Comparison of ENCODE assay signal across 8 cellular contexts in the genomic region with DNA sequence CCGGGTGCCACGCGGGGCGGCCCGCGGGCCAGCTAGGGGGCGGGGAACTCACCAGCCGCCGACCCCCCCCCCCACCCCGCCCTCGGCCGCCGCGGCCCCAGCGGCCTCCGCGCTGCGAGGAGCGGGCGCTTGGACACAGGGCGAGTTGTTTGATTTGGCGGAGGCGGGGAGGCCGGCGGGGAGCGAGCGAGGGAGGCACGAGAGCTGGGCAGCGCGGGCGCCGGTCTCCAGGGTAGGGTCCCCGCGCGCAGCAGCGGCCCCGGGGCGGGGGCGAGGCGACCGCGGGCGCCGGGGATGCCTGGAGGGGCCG.
DNase-seq lines count a peak whose midpoint lies in the region; ATAC-seq, FAIRE-seq and TF ChIP-seq lines count a peak whose summit lies in the region.

No MANE protein-coding gene starts in this region.

- no peaks in the 10 kb centered on the region for H3K36me3 ChIP-seq in GM12878 (ENCODE audit: control insufficient read depth in 2 of 2, insufficient read depth in 2 of 2, low read length in 1 of 2)
- no peaks in the 10 kb centered on the region for H3K36me3 ChIP-seq in liver (ENCODE audit: control insufficient read depth in 4 of 4, insufficient read depth in 3 of 4, low read depth in 1 of 4, low read length in 3 of 4)

- peak overlapping the region; percentile 36 for H2AFZ ChIP-seq in GM12878 (ENCODE audit: control insufficient read depth, low read depth, low read length)

- CTCF ChIA-PET in GM12878 (lab: Yijun Ruan, JAX) = interaction anchor here (1.2 kb wide), 1 partner anchor 64 kb away, joined by 3 read pairs; no protein-coding TSS in a partner anchor

- TF ChIP-seq RAD21 in GM12878 (IDR thresholded peaks at IDR 0.05; ENCODE audit: insufficient read depth, low read depth, low read length) = no peak
- TF ChIP-seq RAD21 in liver (IDR thresholded peaks at IDR 0.05) = no peak

- in situ Hi-C loops in GM12878 (cut with MboI) = no loop called here

- BruUV-seq in GM12878 (replicated peaks; lab: Mats Ljungman, UMichigan) = no TSS peak

- TF ChIP-seq EP300 in GM12878 (IDR thresholded peaks at IDR 0.05; ENCODE audit: borderline replicate concordance in 1 of 2, control insufficient read depth in 1 of 2, low read depth in 2 of 2, low read length in 2 of 2) = no peak

- WGBS in GM12878 (ENCODE audit: insufficient coverage, insufficient replicate concordance, low lambda C conversion rate, missing lambda C conversion rate) = 1% methylated on average over 18 of the region's 45 CpGs
- WGBS in liver = 1% methylated on average over 45 of the region's 45 CpGs

- H3K27ac ChIP-seq in GM12878 (ENCODE audit: control insufficient read depth, insufficient read depth) (peak overlapping the region; percentile 41), liver (ENCODE audit: low read depth in 1 of 2, low read length in 2 of 2) (peak overlapping the region; percentile 84 to 85)

- RAD21 ChIA-PET in GM12878 (lab: Charles Lee; ENCODE audit: unreplicated experiment) = interaction anchor here (0.8 to 5.2 kb wide), 4 partner anchors 8 to 25 kb away, joined by 4 to 37 read pairs (median 6); no protein-coding TSS in a partner anchor

- TF ChIP-seq POLR2A in GM12878 (IDR thresholded peaks at IDR 0.05; ENCODE audit: low read depth, low read length) = no peak

- peaks cover 8% of the 10 kb centered on the region for H3K4me1 ChIP-seq in GM12878 (ENCODE audit: control insufficient read depth, insufficient read depth, low read length)
- peaks cover 2 to 13% (median 5%) of the 10 kb centered on the region in 4 donors for H3K4me1 ChIP-seq in liver (ENCODE audit: control insufficient read depth in 4 of 4, insufficient read depth in 4 of 4, low read length in 3 of 4)

- SMC1A ChIA-PET in GM12878 (lab: Charles Lee; ENCODE audit: uncharacterized antibody, unreplicated experiment) = interaction anchor here (0.7 to 1.2 kb wide), 3 partner anchors 63 to 888 kb away, joined by 3 read pairs; no protein-coding TSS in a partner anchor

- H3K4me2 ChIP-seq in GM12878 (ENCODE audit: control insufficient read depth, insufficient read depth) = peak overlapping the region; percentile 69

- ATAC-seq in HG02973 (IDR thresholded peaks at IDR 0.05; ENCODE audit: unreplicated experiment) = peak; percentile 29
- ATAC-seq in GM12878 = peak; percentile 52
- ATAC-seq in GM18870 (IDR thresholded peaks at IDR 0.05; ENCODE audit: unreplicated experiment) = no peak

- H3K9me3 ChIP-seq in GM12878 (replicated peaks; ENCODE audit: control insufficient read depth, insufficient read depth, low read length) (no peaks in the 10 kb centered on the region; the same call in 2 of the 3 replicates), liver (ENCODE audit: control insufficient read depth in 4 of 4, low read length in 3 of 4) (no peaks in the 10 kb centered on the region)

- peak overlapping the region; percentile 40; the same call in 1 of the 2 replicates for H3K4me3 ChIP-seq in GM12878
- peak overlapping the region in 2 of 3 donors; percentile 69 to 74 for H3K4me3 ChIP-seq in liver (ENCODE audit: low read depth in 1 of 3, low read length in 3 of 3)

- DNase-seq in NCI-H2227 (lab: John Stamatoyannopoulos, UW; ENCODE audit: unreplicated experiment) = peak; percentile 38
- DNase-seq in NCI-H2227 treated with DMSO at 0.1 percent for 48 hours (lab: John Stamatoyannopoulos, UW) = no peak
- no peak for DNase-seq in GM12878 (ENCODE audit: low read depth, low spot score)
- no peak for DNase-seq in NCI-H2107 (lab: John Stamatoyannopoulos, UW)
- DNase-seq in activated CD4-positive, alpha-beta T cell treated with anti-CD3 and anti-CD28 coated beads, Interleukin-2, amount 50 U/mL, for 48 hours = no peak

- H3K79me2 ChIP-seq in GM12878 (ENCODE audit: control insufficient read depth, insufficient read depth, low read length) = no peaks in the 10 kb centered on the region; the same call in 1 of the 2 replicates

- no peak for TF ChIP-seq CTCF in GM12878 (IDR thresholded peaks at IDR 0.05 in 2 of 3, conservative IDR thresholded peaks at IDR 0.05 in 1 of 3; ENCODE audit: control insufficient read depth in 2 of 3, extremely low read depth in 1 of 3, insufficient read depth in 1 of 3, low read depth in 3 of 3, low read length in 3 of 3)
- no peak for TF ChIP-seq CTCF in liver (IDR thresholded peaks at IDR 0.05; ENCODE audit: low read depth, low read length, missing input control)

- intact Hi-C loops in GM12878 (cut with micrococcal nuclease; ENCODE audit: unreplicated experiment) = no loop called here

- H3K9ac ChIP-seq in GM12878 (ENCODE audit: control insufficient read depth, insufficient read depth, low read length) = peak overlapping the region; percentile 56; the same call in 1 of the 2 replicates
- peak overlapping the region in 1 of 2 donors; percentile 76 for H3K9ac ChIP-seq in liver (ENCODE audit: low read depth in 1 of 2, low read length in 2 of 2)

- no peak for FAIRE-seq in GM12878 (lab: Jason Lieb, UNC)

- no peaks in the 10 kb centered on the region for H3K27me3 ChIP-seq in GM12878 (replicated peaks in 1 of 2; ENCODE audit: control insufficient read depth in 2 of 2, insufficient read depth in 2 of 2, low read length in 1 of 2)
- no peaks in the 10 kb centered on the region for H3K27me3 ChIP-seq in liver (ENCODE audit: control insufficient read depth in 4 of 4, insufficient read depth in 4 of 4, low read length in 3 of 4)

- POLR2A ChIA-PET in GM12878 (lab: Charles Lee) = interaction anchor here (0.7 to 2.9 kb wide), 5 partner anchors 11 to 1928 kb away, joined by 3 to 15 read pairs (median 4); no protein-coding TSS in a partner anchor

- no peaks in the 10 kb centered on the region for H4K20me1 ChIP-seq in GM12878 (ENCODE audit: control insufficient read depth, insufficient read depth)

TF ChIP-seq in GM12878, 131 proteins besides CTCF, POLR2A, EP300 and RAD21:
- TF ChIP-seq BHLHE40 (IDR thresholded peaks at IDR 0.05; ENCODE audit: borderline replicate concordance in 1 of 2, low read depth in 2 of 2, low read length in 1 of 2) = peak; percentile 18 to 78; a peak in 2 of 4 replicates
- TF ChIP-seq, protein P1, sequence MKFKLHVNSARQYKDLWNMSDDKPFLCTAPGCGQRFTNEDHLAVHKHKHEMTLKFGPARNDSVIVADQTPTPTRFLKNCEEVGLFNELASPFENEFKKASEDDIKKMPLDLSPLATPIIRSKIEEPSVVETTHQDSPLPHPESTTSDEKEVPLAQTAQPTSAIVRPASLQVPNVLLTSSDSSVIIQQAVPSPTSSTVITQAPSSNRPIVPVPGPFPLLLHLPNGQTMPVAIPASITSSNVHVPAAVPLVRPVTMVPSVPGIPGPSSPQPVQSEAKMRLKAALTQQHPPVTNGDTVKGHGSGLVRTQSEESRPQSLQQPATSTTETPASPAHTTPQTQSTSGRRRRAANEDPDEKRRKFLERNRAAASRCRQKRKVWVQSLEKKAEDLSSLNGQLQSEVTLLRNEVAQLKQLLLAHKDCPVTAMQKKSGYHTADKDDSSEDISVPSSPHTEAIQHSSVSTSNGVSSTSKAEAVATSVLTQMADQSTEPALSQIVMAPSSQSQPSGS (IDR thresholded peaks at IDR 0.05; ENCODE audit: low read length) = no peak

TF ChIP-seq in liver, 16 proteins besides CTCF, POLR2A, EP300 and RAD21:
- TF ChIP-seq, protein P2, sequence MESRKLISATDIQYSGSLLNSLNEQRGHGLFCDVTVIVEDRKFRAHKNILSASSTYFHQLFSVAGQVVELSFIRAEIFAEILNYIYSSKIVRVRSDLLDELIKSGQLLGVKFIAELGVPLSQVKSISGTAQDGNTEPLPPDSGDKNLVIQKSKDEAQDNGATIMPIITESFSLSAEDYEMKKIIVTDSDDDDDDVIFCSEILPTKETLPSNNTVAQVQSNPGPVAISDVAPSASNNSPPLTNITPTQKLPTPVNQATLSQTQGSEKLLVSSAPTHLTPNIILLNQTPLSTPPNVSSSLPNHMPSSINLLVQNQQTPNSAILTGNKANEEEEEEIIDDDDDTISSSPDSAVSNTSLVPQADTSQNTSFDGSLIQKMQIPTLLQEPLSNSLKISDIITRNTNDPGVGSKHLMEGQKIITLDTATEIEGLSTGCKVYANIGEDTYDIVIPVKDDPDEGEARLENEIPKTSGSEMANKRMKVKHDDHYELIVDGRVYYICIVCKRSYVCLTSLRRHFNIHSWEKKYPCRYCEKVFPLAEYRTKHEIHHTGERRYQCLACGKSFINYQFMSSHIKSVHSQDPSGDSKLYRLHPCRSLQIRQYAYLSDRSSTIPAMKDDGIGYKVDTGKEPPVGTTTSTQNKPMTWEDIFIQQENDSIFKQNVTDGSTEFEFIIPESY (IDR thresholded peaks at IDR 0.05) = no peak
- no peak for TF ChIP-seq FOXA2 (IDR thresholded peaks at IDR 0.05)
- no peak for TF ChIP-seq RXRA (IDR thresholded peaks at IDR 0.05)
